Comparison of ENCODE assay signal across 8 cellular contexts in genomic region chr1:99808391-99809115, GRCh38. TPM values are rescaled to one million over a fixed set of nuclear protein-coding genes. Genes with fewer than 3 reads are reported as not detected.
A peak's percentile ranks its signal among the peaks of the same experiment; 100 is the strongest.
DNase-seq lines count a peak whose midpoint lies in the region; ATAC-seq and TF ChIP-seq lines count a peak whose summit lies in the region.

No MANE protein-coding gene starts in this region.

- DNase-seq in DMS153 (lab: John Stamatoyannopoulos, UW) (peak; percentile 65), NCI-H2171 (lab: John Stamatoyannopoulos, UW) (peak; percentile 54), fibroblast of peridontal ligament (ENCODE audit: extremely low read depth) (peak; percentile 96), posterior cingulate gyrus (no peak)
- DNase-seq in natural killer cell treated with Interleukin-12 subunit alpha and Interleukin-12 subunit beta and Interleukin-15 and Interleukin-18, amount 100 ng/mL, for 72 hours (ENCODE audit: low spot score): peak; percentile 65

- peak overlapping the region in 1 of 2 donors; percentile 17 for H3K27ac Mint-ChIP-seq in natural killer cell treated with Interleukin-12 subunit alpha and Interleukin-12 subunit beta and Interleukin-15 and Interleukin-18, amount 100 ng/mL, for 72 hours

- peak; percentile 70 for TF ChIP-seq CTCF in VCaP (conservative IDR thresholded peaks at IDR 0.05)

- no peak overlapping the region for H3K4me3 Mint-ChIP-seq in natural killer cell treated with Interleukin-12 subunit alpha and Interleukin-12 subunit beta and Interleukin-15 and Interleukin-18, amount 100 ng/mL, for 72 hours

- intact Hi-C loops in posterior cingulate gyrus (cut with DNase I): loop anchor here (1.0 to 5.0 kb wide), 4 partner anchors 229 to 1060 kb away; partner anchors contain the start of genes SASS6 and TRMT13

- peaks cover 0 to 6% of the 10 kb centered on the region in 2 donors for H3K4me1 Mint-ChIP-seq in natural killer cell treated with Interleukin-12 subunit alpha and Interleukin-12 subunit beta and Interleukin-15 and Interleukin-18, amount 100 ng/mL, for 72 hours (ENCODE audit: low read depth in 2 of 2)

- no peaks in the 10 kb centered on the region for H3K9me3 Mint-ChIP-seq in natural killer cell treated with Interleukin-12 subunit alpha and Interleukin-12 subunit beta and Interleukin-15 and Interleukin-18, amount 100 ng/mL, for 72 hours

- no peaks in the 10 kb centered on the region for H3K36me3 Mint-ChIP-seq in natural killer cell treated with Interleukin-12 subunit alpha and Interleukin-12 subunit beta and Interleukin-15 and Interleukin-18, amount 100 ng/mL, for 72 hours

- H3K27me3 Mint-ChIP-seq in natural killer cell treated with Interleukin-12 subunit alpha and Interleukin-12 subunit beta and Interleukin-15 and Interleukin-18, amount 100 ng/mL, for 72 hours: peaks cover 0 to 9% of the 10 kb centered on the region in 2 donors

- H3K27ac ChIP-seq in VCaP: peak overlapping the region; percentile 48

- ATAC-seq in GM19351 (IDR thresholded peaks at IDR 0.05; ENCODE audit: unreplicated experiment) (peak; percentile 92), HG03342 (IDR thresholded peaks at IDR 0.05; ENCODE audit: unreplicated experiment) (peak; percentile 91)
- peak; percentile 83 to 87 for ATAC-seq in natural killer cell treated with Interleukin-12 subunit alpha and Interleukin-12 subunit beta and Interleukin-15 and Interleukin-18, amount 100 ng/mL, for 72 hours

RNA-seq across cellular contexts. Expression of gene AGL, which starts 41.6 kb away (rescaled TPM):
- total RNA-seq in natural killer cell treated with Interleukin-12 subunit alpha and Interleukin-12 subunit beta and Interleukin-15 and Interleukin-18, amount 100 ng/mL, for 72 hours: 10 to 100 TPM; 10.3 to 13.7 TPM

RNA-seq across cellular contexts. Expression of gene FRRS1, which starts 42.1 kb away (rescaled TPM):
- total RNA-seq in natural killer cell treated with Interleukin-12 subunit alpha and Interleukin-12 subunit beta and Interleukin-15 and Interleukin-18, amount 100 ng/mL, for 72 hours: 1 to 10 TPM; 2.5 to 3.2 TPM

Comparison
In these comparisons a context has a peak if more than half of its experiments do, and no peak if none do; other contexts are left out.
1. DNase-seq: peak in DMS153 (single experiment), NCI-H2171 (single experiment), fibroblast of peridontal ligament (single experiment) and natural killer cell treated with Interleukin-12 subunit alpha and Interleukin-12 subunit beta and Interleukin-15 and Interleukin-18, amount 100 ng/mL, for 72 hours (single experiment); none in posterior cingulate gyrus (0 of 10).
2. Peak in every context shown above with its lines, with median percentiles within 50 percentile points of each other: ATAC-seq.